16 cellular contexts compared by ENCODE assay signal in genomic region chr1:53108646-53109580, GRCh38. TPM values are rescaled to one million over a fixed set of nuclear protein-coding genes. Genes with fewer than 3 reads are reported as not detected.
DNase-seq lines count a peak whose midpoint lies in the region; ATAC-seq and TF ChIP-seq lines count a peak whose summit lies in the region.
"Had no signal": no experiment of that assay in that cellular context is flagged by ENCODE, and none has a peak within 500 bp of the region (broad histone marks: within the 10 kb centered on the region; RNA-seq: fewer than 3 reads in every experiment).

No MANE protein-coding gene starts in this region.

- H3K4me3 ChIP-seq in AG04450 (ENCODE audit: low read depth, low read length) (no peak overlapping the region), neural progenitor cell (no peak overlapping the region), prostate gland (no peak overlapping the region)

- H3K27ac Mint-ChIP-seq in central memory CD8-positive, alpha-beta T cell (ENCODE audit: low read depth): peak overlapping the region; percentile 4
- H3K27ac Mint-ChIP-seq in neural progenitor cell: peak overlapping the region; percentile 58
- H3K27ac Mint-ChIP-seq: activated CD4-positive, alpha-beta memory T cell treated with anti-CD3 and anti-CD28 coated beads for 36 hours had no signal

- peak overlapping the region; percentile 87 for H3K27ac ChIP-seq in AG04450 (ENCODE audit: low read depth, low read length)
- H3K27ac ChIP-seq in neural progenitor cell: no peak overlapping the region
- no peak overlapping the region for H3K27ac ChIP-seq in prostate gland

- DNase-seq in AG04450 (ENCODE audit: low read depth, low spot score): no peak
- DNase-seq in H4 (ENCODE audit: low spot score): peak; percentile 56
- no peak for DNase-seq in central memory CD8-positive, alpha-beta T cell (ENCODE audit: low spot score in 2 of 2)
- DNase-seq in neural progenitor cell (ENCODE audit: low spot score): no peak
- no peak for DNase-seq in KBM-7
- DNase-seq in NCI-H2029 treated with DMSO at 0.1 percent for 48 hours (lab: John Stamatoyannopoulos, UW): no peak
- no peak for DNase-seq in prostate gland (ENCODE audit: low spot score)
- no peak for DNase-seq in Ammon's horn (ENCODE audit: low spot score)
- DNase-seq: activated CD4-positive, alpha-beta memory T cell treated with anti-CD3 and anti-CD28 coated beads for 36 hours; activated gamma-delta T cell treated with Interleukin-2 at 50 U/mL for 16 hours; NCI-H2107 had no signal

- no peaks in the 10 kb centered on the region for H4K20me1 ChIP-seq in neural progenitor cell (ENCODE audit: low read depth)

- TF ChIP-seq POLR2A in prostate gland (IDR thresholded peaks at IDR 0.05): no peak

- no peak overlapping the region for H3K4me2 ChIP-seq in neural progenitor cell

- WGBS in prostate gland: 37% methylated on average over 14 of the region's 14 CpGs

- no peaks in the 10 kb centered on the region for H3K36me3 ChIP-seq in neural progenitor cell
- no peaks in the 10 kb centered on the region for H3K36me3 ChIP-seq in prostate gland

- H3K27me3 Mint-ChIP-seq in central memory CD8-positive, alpha-beta T cell: no peaks in the 10 kb centered on the region
- peaks cover 16% of the 10 kb centered on the region for H3K27me3 Mint-ChIP-seq in neural progenitor cell (ENCODE audit: insufficient read depth, low read depth)

- intact Hi-C loops in prostate gland (cut with DNase I): no loop called here

- TF ChIP-seq CTCF in AG04450 (IDR thresholded peaks at IDR 0.05; ENCODE audit: low read depth, low read length) (no peak), neural progenitor cell (IDR thresholded peaks at IDR 0.05) (no peak), prostate gland (IDR thresholded peaks at IDR 0.05) (no peak)

- peaks cover 13% of the 10 kb centered on the region for H3F3A ChIP-seq in neural progenitor cell (ENCODE audit: low read depth)

- POLR2A ChIA-PET in AG04450 (lab: Yijun Ruan, JAX): interaction anchor here (1.0 to 1.4 kb wide), 2 partner anchors 15 to 31 kb away, joined by 3 to 4 read pairs; no protein-coding TSS in a partner anchor

- no peak for ATAC-seq in central memory CD8-positive, alpha-beta T cell (replicated peaks; ENCODE audit: extremely low read depth, poor library complexity, severe bottlenecking)
- ATAC-seq: left lobe of liver had no signal

- H3K4me1 ChIP-seq in neural progenitor cell: peaks cover 26% of the 10 kb centered on the region
- H3K4me1 ChIP-seq in prostate gland (replicated peaks): peaks cover 9% of the 10 kb centered on the region

- H3K27me3 ChIP-seq in AG04450 (ENCODE audit: control insufficient read depth, insufficient read depth, low read length) (no peaks in the 10 kb centered on the region), neural progenitor cell (peaks cover 26% of the 10 kb centered on the region), prostate gland (replicated peaks; ENCODE audit: insufficient read depth) (no peaks in the 10 kb centered on the region)

- H3K9me3 ChIP-seq in AG04450 (ENCODE audit: control insufficient read depth, insufficient read depth, low read length) (peaks cover 23% of the 10 kb centered on the region), neural progenitor cell (ENCODE audit: low read depth) (no peaks in the 10 kb centered on the region), prostate gland (no peaks in the 10 kb centered on the region)

- no peak overlapping the region for H3K9ac ChIP-seq in neural progenitor cell

- no peaks in the 10 kb centered on the region for H3K9me3 Mint-ChIP-seq in central memory CD8-positive, alpha-beta T cell
- peaks cover 6% of the 10 kb centered on the region for H3K9me3 Mint-ChIP-seq in neural progenitor cell
- H3K9me3 Mint-ChIP-seq: dendritic cell treated with granulocyte-macrophage colony-stimulating factor and Interleukin-4, amounts not matched to agents 40 ng/mL and 50 ng/mL, for 4 days; neural crest cell had no signal

- H3K36me3 Mint-ChIP-seq in central memory CD8-positive, alpha-beta T cell (ENCODE audit: insufficient read depth): no peaks in the 10 kb centered on the region
- H3K36me3 Mint-ChIP-seq in neural progenitor cell: no peaks in the 10 kb centered on the region
- H3K36me3 Mint-ChIP-seq: activated CD4-positive, alpha-beta memory T cell treated with anti-CD3 and anti-CD28 coated beads for 36 hours had no signal

- H2AFZ ChIP-seq in neural progenitor cell (replicated peaks): no peak overlapping the region

- in situ Hi-C loops in KBM-7 (cut with MboI; ENCODE audit: low pct_unique_long_range_greater_than_20kb, low sequenced_read_pairs): no loop called here

- no peak overlapping the region for H3K4me3 Mint-ChIP-seq in central memory CD8-positive, alpha-beta T cell
- no peak overlapping the region for H3K4me3 Mint-ChIP-seq in neural progenitor cell
- H3K4me3 Mint-ChIP-seq: activated CD4-positive, alpha-beta memory T cell treated with anti-CD3 and anti-CD28 coated beads for 36 hours; dendritic cell treated with granulocyte-macrophage colony-stimulating factor and Interleukin-4, amounts not matched to agents 40 ng/mL and 50 ng/mL, for 4 days; neural crest cell had no signal

- H3K79me2 ChIP-seq in neural progenitor cell (ENCODE audit: low read depth): no peaks in the 10 kb centered on the region

- CTCF ChIA-PET in AG04450 (lab: Charles Lee): no interaction called here

- peaks cover 26% of the 10 kb centered on the region for H3K4me1 Mint-ChIP-seq in central memory CD8-positive, alpha-beta T cell
- peaks cover 30% of the 10 kb centered on the region for H3K4me1 Mint-ChIP-seq in neural progenitor cell

RNA-seq across cellular contexts. Expression of gene SLC1A7, which starts 33.5 kb away (rescaled TPM):
- 0.05 and 0.11 TPM in 2 replicates for polyA plus RNA-seq in AG04450 (2011; rRNA removed)
- polyA minus RNA-seq in AG04450 (2011; rRNA and poly(A)+ RNA removed): not detected in 2 replicates
- total RNA-seq in H4 (2014; rRNA removed; shearing (Covaris generic)): 0.60 and 2.4 TPM in 2 replicates
- total RNA-seq in neural progenitor cell (ENCODE audit: low replicate concordance) (not detected in 2 replicates), prostate gland (1 to 10 TPM in 1 of 2 donors, not detected in 1; 1.8 TPM)
- total RNA-seq: activated CD4-positive, alpha-beta memory T cell treated with anti-CD3 and anti-CD28 coated beads for 36 hours; glomerular endothelial cell; neural crest cell; T-helper 1 cell treated with Interleukin-12 subunit alpha and Interleukin-12 subunit beta and Interleukin-4 antibody, amounts not matched to agents 30 ng/mL and 1 ng/mL, for 36 hours had no signal

RNA-seq across cellular contexts. Expression of gene PODN, which starts 46.9 kb away (rescaled TPM):
- 11.8 and 17.6 TPM in 2 replicates for polyA plus RNA-seq in AG04450 (2011; rRNA removed)
- 6.9 TPM in 2 replicates for polyA minus RNA-seq in AG04450 (2011; rRNA and poly(A)+ RNA removed)
- total RNA-seq in H4 (2014; rRNA removed; shearing (Covaris generic)): 0.10 TPM in 1 of 2 replicates, not detected in the other
- total RNA-seq in neural progenitor cell (ENCODE audit: low replicate concordance): 0.09 TPM in 1 of 2 replicates, not detected in the other
- total RNA-seq in prostate gland: 10 to 100 TPM; 11.6 to 92.7 TPM
- total RNA-seq: activated CD4-positive, alpha-beta memory T cell treated with anti-CD3 and anti-CD28 coated beads for 36 hours; T-helper 1 cell treated with Interleukin-12 subunit alpha and Interleukin-12 subunit beta and Interleukin-4 antibody, amounts not matched to agents 30 ng/mL and 1 ng/mL, for 36 hours had no signal

Comparison
In these comparisons a context has a peak if more than half of its experiments do, and no peak if none do; other contexts are left out.
1. RNA of gene PODN, which starts 46.9 kb away (total RNA-seq): 11.6 to 92.7 TPM in prostate gland; 0.10 TPM in H4 and 0.09 TPM in neural progenitor cell; every median in the first group is over 10 times any median in the second.